ENCODE assay signal across 9 cellular contexts in genomic region chr17:3796822-3797170, GRCh38. TPM values are rescaled to one million over a fixed set of nuclear protein-coding genes. Genes with fewer than 3 reads are reported as not detected.
DNase-seq lines count a peak whose midpoint lies in the region; ATAC-seq and TF ChIP-seq lines count a peak whose summit lies in the region.
"Had no signal": no experiment of that assay in that cellular context is flagged by ENCODE, and none has a peak within 500 bp of the region (broad histone marks: within the 10 kb centered on the region; RNA-seq: fewer than 3 reads in every experiment).

No MANE protein-coding gene starts in this region.

- POLR2A ChIA-PET in activated CD4-positive, alpha-beta memory T cell treated with anti-CD3 and anti-CD28 coated beads for 36 hours (lab: Charles Lee): interaction anchor here (1.0 kb wide), 2 partner anchors 33 to 86 kb away, joined by 4 read pairs; no protein-coding TSS in a partner anchor

- no peaks in the 10 kb centered on the region for H3K27me3 ChIP-seq in prostate gland (replicated peaks; ENCODE audit: insufficient read depth)
- H3K27me3 ChIP-seq in dorsolateral prefrontal cortex: no peaks in the 10 kb centered on the region

- H3K4me1 Mint-ChIP-seq in effector memory CD8-positive, alpha-beta T cell (ENCODE audit: low read depth in 2 of 2): peaks cover 46% of the 10 kb centered on the region in 2 donors
- H3K4me1 Mint-ChIP-seq in activated CD4-positive, alpha-beta memory T cell treated with anti-CD3 and anti-CD28 coated beads for 36 hours (ENCODE audit: low read depth): peaks cover 29% of the 10 kb centered on the region

- CTCF ChIA-PET in activated CD4-positive, alpha-beta memory T cell treated with anti-CD3 and anti-CD28 coated beads for 36 hours (lab: Charles Lee): interaction anchor here (1.0 to 3.3 kb wide), 5 partner anchors 9 to 59 kb away, joined by 3 to 17 read pairs (median 3); partner anchors contain the start of gene NCBP3

- H3K36me3 Mint-ChIP-seq in effector memory CD8-positive, alpha-beta T cell (ENCODE audit: insufficient read depth): peaks cover 32% of the 10 kb centered on the region
- H3K36me3 Mint-ChIP-seq in activated CD4-positive, alpha-beta memory T cell treated with anti-CD3 and anti-CD28 coated beads for 36 hours: peaks cover 1% of the 10 kb centered on the region

- H3K4me3 ChIP-seq in prostate gland (no peak overlapping the region), dorsolateral prefrontal cortex (no peak overlapping the region)

- H3K36me3 ChIP-seq in prostate gland: no peaks in the 10 kb centered on the region

- in situ Hi-C loops in ACHN (cut with HindIII; ENCODE audit: low pct_ligation_motif_present, low pct_unique_long_range_greater_than_20kb, low sequenced_read_pairs): no loop called here

- no peak for TF ChIP-seq POLR2A in prostate gland (IDR thresholded peaks at IDR 0.05)

- 82% methylated on average over 9 of the region's 9 CpGs for WGBS in prostate gland

- no peak overlapping the region for H3K27ac ChIP-seq in prostate gland
- no peak overlapping the region for H3K27ac ChIP-seq in dorsolateral prefrontal cortex

- peak overlapping the region; percentile 65 to 71 for H3K4me3 Mint-ChIP-seq in effector memory CD8-positive, alpha-beta T cell
- no peak overlapping the region for H3K4me3 Mint-ChIP-seq in activated CD4-positive, alpha-beta memory T cell treated with anti-CD3 and anti-CD28 coated beads for 36 hours

- H3K9me3 ChIP-seq in prostate gland: no peaks in the 10 kb centered on the region

- H3K27me3 Mint-ChIP-seq in effector memory CD8-positive, alpha-beta T cell: no peaks in the 10 kb centered on the region
- no peaks in the 10 kb centered on the region for H3K27me3 Mint-ChIP-seq in activated CD4-positive, alpha-beta memory T cell treated with anti-CD3 and anti-CD28 coated beads for 36 hours

- no peak for TF ChIP-seq CTCF in prostate gland (IDR thresholded peaks at IDR 0.05)
- TF ChIP-seq CTCF in dorsolateral prefrontal cortex (IDR thresholded peaks at IDR 0.05 in 54 of 56, conservative IDR thresholded peaks at IDR 0.05 in 2 of 56; ENCODE audit: low read depth in 1 of 56, partially characterized antibody in 56 of 56): no peak

- H3K27ac Mint-ChIP-seq in effector memory CD8-positive, alpha-beta T cell: peak overlapping the region; percentile 98 to 99
- no peak overlapping the region for H3K27ac Mint-ChIP-seq in activated CD4-positive, alpha-beta memory T cell treated with anti-CD3 and anti-CD28 coated beads for 36 hours

- no peaks in the 10 kb centered on the region for H3K4me1 ChIP-seq in prostate gland (replicated peaks)

- ATAC-seq in GM18499 (IDR thresholded peaks at IDR 0.05; ENCODE audit: insufficient read depth, unreplicated experiment) (peak; percentile 7), GM19438 (IDR thresholded peaks at IDR 0.05; ENCODE audit: low read depth, unreplicated experiment) (peak; percentile 43), HG03135 (IDR thresholded peaks at IDR 0.05; ENCODE audit: unreplicated experiment) (peak; percentile 44)
- ATAC-seq in effector memory CD8-positive, alpha-beta T cell (replicated peaks): peak; percentile 22

- H3K9me3 Mint-ChIP-seq in effector memory CD8-positive, alpha-beta T cell: no peaks in the 10 kb centered on the region
- no peaks in the 10 kb centered on the region for H3K9me3 Mint-ChIP-seq in activated CD4-positive, alpha-beta memory T cell treated with anti-CD3 and anti-CD28 coated beads for 36 hours

- intact Hi-C loops in prostate gland (cut with DNase I): no loop called here
- intact Hi-C loops in activated CD4-positive, alpha-beta memory T cell treated with anti-CD3 and anti-CD28 coated beads for 36 hours (cut with micrococcal nuclease): loop anchor here (1.0 to 2.0 kb wide), 2 partner anchors 33 to 60 kb away; no protein-coding TSS in a partner anchor
- intact Hi-C loops in dorsolateral prefrontal cortex (cut with DNase I): loop anchor here in 1 of 2 donors (5.0 kb wide), 1 partner anchor 44 kb away; no protein-coding TSS in a partner anchor

- DNase-seq in effector memory CD8-positive, alpha-beta T cell: no peak
- DNase-seq in prostate gland (ENCODE audit: low spot score) (no peak), ACHN (no peak), dorsolateral prefrontal cortex (no peak)
- no peak for DNase-seq in activated CD4-positive, alpha-beta memory T cell treated with anti-CD3 and anti-CD28 coated beads for 36 hours
- DNase-seq: NCI-H1105 had no signal

RNA-seq across cellular contexts. Expression of gene ITGAE, which starts 4.2 kb away (rescaled TPM):
- total RNA-seq in prostate gland (10 to 100 TPM; 16.2 to 27.6 TPM), dorsolateral prefrontal cortex (10 to 100 TPM; 11.5 to 27.0 (median 18.3) TPM)
- total RNA-seq in activated CD4-positive, alpha-beta memory T cell treated with anti-CD3 and anti-CD28 coated beads for 36 hours: 10 to 100 TPM; 32.8 to 34.4 TPM

RNA-seq across cellular contexts. Expression of gene NCBP3, which starts 49.2 kb away (rescaled TPM):
- 100 to 1,000 TPM in 1 of 2 donors, 10 to 100 TPM in 1; 14.8 to 370 TPM for total RNA-seq in prostate gland
- total RNA-seq in activated CD4-positive, alpha-beta memory T cell treated with anti-CD3 and anti-CD28 coated beads for 36 hours: 10 to 100 TPM; 38.8 to 42.4 TPM
- 10 to 100 TPM; 27.5 to 72.2 (median 39.5) TPM for total RNA-seq in dorsolateral prefrontal cortex
